22 cellular contexts compared by ENCODE assay signal in genomic region chr9:107154291-107154690, GRCh38.
"Had no signal": no experiment of that assay in that cellular context is flagged by ENCODE, and none has a peak within 500 bp of the region (broad histone marks: within the 10 kb centered on the region; RNA-seq: fewer than 3 reads in every experiment).

No MANE protein-coding gene starts in this region.

- H3K36me3 ChIP-seq: SJSA1 had no signal

- H3K4me1 ChIP-seq: body of pancreas had no signal

- H3K27ac ChIP-seq: body of pancreas, KMS-11, SJSA1 had no signal

- H3K27me3 ChIP-seq: body of pancreas, SJSA1 had no signal

- ATAC-seq: activated CD8-positive, alpha-beta memory T cell treated with anti-CD3 and anti-CD28 coated beads, Interleukin-2, amount 10 ng/mL, durations not matched to agents 7 days and 5 days; body of pancreas; Panc1; Right ventricle myocardium inferior had no signal

- DNase-seq: activated B cell treated with CpG ODN at 0.5 μM for 24 hours; activated CD4-positive, alpha-beta T cell treated with anti-CD3 and anti-CD28 coated beads for 1 hour; activated CD4-positive, alpha-beta T cell treated with anti-CD3 and anti-CD28 coated beads, Interleukin-2, amount 10 ng/mL, durations not matched to agents 24 days and 14 days; activated CD4-positive, alpha-beta T cell treated with anti-CD3 and anti-CD28 coated beads, Interleukin-2, amount 50 U/mL, for 48 hours; activated CD8-positive, alpha-beta memory T cell treated with anti-CD3 and anti-CD28 coated beads, Interleukin-2, amount 10 ng/mL, durations not matched to agents 7 days and 5 days; activated effector memory CD4-positive, alpha-beta T cell treated with Interleukin-2 at 50 U/mL for 16 hours; activated naive CD4-positive, alpha-beta T cell; activated T-cell treated with anti-CD3 and anti-CD28 coated beads, Interleukin-2, amount 50 U/mL, for 24 hours; aorta; body of pancreas; MM.1S; NCI-H1105; NCI-H1436; NCI-H1694 treated with DMSO at 0.1 percent for 48 hours; NCI-H446; NCI-H526; NCI-H774; RPMI8226 had no signal

- H3K4me3 ChIP-seq: body of pancreas, SJSA1 had no signal

- H3K9me3 ChIP-seq: body of pancreas, SJSA1 had no signal
